In the genomic region with DNA sequence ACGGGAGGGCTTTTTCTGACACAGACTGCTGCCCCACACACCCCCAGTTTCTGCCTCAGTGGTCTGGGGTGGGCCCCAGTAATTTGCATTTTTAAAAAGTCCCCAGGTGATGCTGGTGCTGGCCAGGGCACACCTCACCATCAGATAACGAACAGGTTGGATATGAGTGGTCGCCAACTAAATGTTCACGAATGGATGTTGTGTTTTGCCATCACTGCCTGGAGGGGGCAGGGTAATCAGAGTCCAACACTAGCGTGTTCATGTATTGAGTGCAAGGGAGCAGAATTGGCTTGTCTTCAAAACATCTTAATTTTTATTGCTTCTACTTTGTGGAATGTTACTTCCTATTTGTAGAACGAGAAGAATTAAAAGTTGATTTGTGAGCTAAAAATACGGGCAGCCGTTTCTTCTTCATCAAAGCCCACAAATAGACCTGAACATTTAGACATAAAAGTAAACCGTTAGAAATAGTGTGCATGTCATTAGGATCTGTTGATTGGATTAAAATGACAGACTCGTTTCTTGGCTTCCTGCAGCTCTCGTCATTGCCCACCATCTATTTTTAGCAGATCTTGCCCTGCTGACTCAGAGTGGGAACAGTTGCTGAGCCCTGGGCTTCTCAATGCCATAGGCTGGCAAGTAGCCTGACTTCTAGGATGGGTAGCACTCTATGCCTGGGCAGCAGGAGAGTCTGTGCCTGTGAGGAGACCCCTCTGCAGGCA, we compare ENCODE assay signal across 9 cellular contexts. TPM values are rescaled to one million over a fixed set of nuclear protein-coding genes. Genes with fewer than 3 reads are reported as not detected.
A peak's percentile ranks its signal among the peaks of the same experiment; 100 is the strongest.
DNase-seq lines count a peak whose midpoint lies in the region; ATAC-seq and FAIRE-seq lines count a peak whose summit lies in the region.
"Had no signal": no experiment of that assay in that cellular context is flagged by ENCODE, and none has a peak within 500 bp of the region (broad histone marks: within the 10 kb centered on the region; RNA-seq: fewer than 3 reads in every experiment).

No MANE protein-coding gene starts in this region.

- ATAC-seq in GM18867 (IDR thresholded peaks at IDR 0.05; ENCODE audit: unreplicated experiment) (peak; percentile 77), HG02981 (IDR thresholded peaks at IDR 0.05; ENCODE audit: unreplicated experiment) (peak; percentile 72), left ventricle myocardium superior (peak; percentile 87)

- FAIRE-seq in RCC 7860 (lab: Jason Lieb, UNC) = peak; percentile 52
- FAIRE-seq: colon had no signal

- H3K27me3 Mint-ChIP-seq in activated naive CD8-positive, alpha-beta T cell = no peaks in the 10 kb centered on the region

- H3K4me1 Mint-ChIP-seq in activated naive CD8-positive, alpha-beta T cell (ENCODE audit: low read depth) = peaks cover 93% of the 10 kb centered on the region

- intact Hi-C loops in left ventricle myocardium superior (cut with micrococcal nuclease) = no loop called here

- no peaks in the 10 kb centered on the region for H3K9me3 Mint-ChIP-seq in activated naive CD8-positive, alpha-beta T cell (ENCODE audit: low read depth)

- DNase-seq in RCC 7860 (ENCODE audit: low spot score) (peak; percentile 54), left ventricle myocardium superior (peak; percentile 47), NCI-H1105 treated with DMSO at 0.1 percent for 48 hours (lab: John Stamatoyannopoulos, UW) (no peak), COR-L47 (lab: John Stamatoyannopoulos, UW) (no peak)
- DNase-seq in stimulated activated CD8-positive, alpha-beta memory T cell treated with anti-CD3 and anti-CD28 coated beads, Interleukin-15, amount 100 ng/mL, for 4 hours (ENCODE audit: low read depth in 2 of 2) = peak; percentile 29 to 54

- H3K36me3 Mint-ChIP-seq in activated naive CD8-positive, alpha-beta T cell = peaks cover 10% of the 10 kb centered on the region

- peak overlapping the region; percentile 96 for H3K27ac Mint-ChIP-seq in activated naive CD8-positive, alpha-beta T cell

- H3K4me3 Mint-ChIP-seq in activated naive CD8-positive, alpha-beta T cell = peak overlapping the region; percentile 81

RNA-seq across cellular contexts. Expression of gene NCK2, which starts 45.2 kb away (rescaled TPM):
- 39.9 TPM for total RNA-seq in left ventricle myocardium superior

Comparison
In these comparisons a context has a peak if more than half of its experiments do, and no peak if none do; other contexts are left out.
1. DNase-seq: peak in RCC 7860 (single experiment), left ventricle myocardium superior (single experiment) and stimulated activated CD8-positive, alpha-beta memory T cell treated with anti-CD3 and anti-CD28 coated beads, Interleukin-15, amount 100 ng/mL, for 4 hours (2 of 2); none in NCI-H1105 treated with DMSO at 0.1 percent for 48 hours (single experiment) and COR-L47 (single experiment).
2. Peak in every context shown above with its lines, with median percentiles within 50 percentile points of each other: ATAC-seq.